ENCODE assay signal across 35 cellular contexts in the genomic region with DNA sequence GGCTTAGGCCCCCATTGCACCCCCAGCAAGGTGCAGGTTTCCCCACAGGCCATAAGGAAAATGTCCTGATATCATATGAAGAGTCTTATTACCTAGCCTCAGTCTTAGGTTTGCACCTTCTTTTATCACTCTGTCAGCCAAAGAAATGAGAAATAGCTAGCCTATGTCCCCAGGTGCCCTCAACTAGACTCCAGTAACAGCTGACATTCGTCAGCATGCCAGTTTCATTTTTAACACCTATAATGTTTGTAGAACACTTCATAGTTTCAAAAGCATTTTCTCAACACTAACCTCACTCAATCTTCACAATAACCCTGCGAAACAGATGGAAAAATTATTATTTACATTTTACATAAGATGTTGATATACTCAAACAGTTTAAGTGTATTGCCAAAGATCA. TPM values are rescaled to one million over a fixed set of nuclear protein-coding genes. Genes with fewer than 3 reads are reported as not detected.
"Had no signal": no experiment of that assay in that cellular context is flagged by ENCODE, and none has a peak within 500 bp of the region (broad histone marks: within the 10 kb centered on the region; RNA-seq: fewer than 3 reads in every experiment).

No MANE protein-coding gene starts in this region.

- H3K27ac ChIP-seq: left ventricle myocardium inferior, ovary, right atrium auricular region, right lobe of liver, tibial nerve had no signal

- H3K4me2 ChIP-seq: smooth muscle cell had no signal

- DNase-seq: hypothalamus; immature natural killer cell; kidney; left colon; left ventricle myocardium inferior; midbrain; mucosa of descending colon; naive thymus-derived CD4-positive, alpha-beta T cell; ovary; right lobe of liver; stimulated activated CD4-positive, alpha-beta T cell treated with anti-CD3 and anti-CD28 coated beads, Interleukin-1b, Interleukin-23, amount 100 ng/mL, for 48 hours; stimulated activated CD4-positive, alpha-beta T cell treated with anti-CD3 and anti-CD28 coated beads, Interleukin-2, amount 100 ng/mL, for 48 hours; stimulated activated CD4-positive, alpha-beta T cell treated with anti-CD3 and anti-CD28 coated beads, Interleukin-4, amount 100 ng/mL, for 4 hours; stimulated activated CD8-positive, alpha-beta memory T cell treated with anti-CD3 and anti-CD28 coated beads, Interleukin-4, amount 100 ng/mL, for 48 hours; stimulated activated naive CD4-positive, alpha-beta T cell treated with Interleukin-2 at 50 U/mL for 16 hours; stimulated activated naive CD8-positive, alpha-beta T cell treated with anti-CD3 and anti-CD28 coated beads, Interleukin-15, amount 100 ng/mL, for 72 hours; substantia nigra had no signal

- H3K27me3 ChIP-seq: ovary, right atrium auricular region, right lobe of liver, tibial nerve had no signal

- H3K36me3 ChIP-seq: left ventricle myocardium inferior, ovary, right atrium auricular region, right lobe of liver, tibial nerve had no signal

- H3K4me3 ChIP-seq: left ventricle myocardium inferior, mucosa of descending colon, ovary, right atrium auricular region, right lobe of liver, smooth muscle cell, tibial nerve had no signal

- H3K4me1 ChIP-seq: left ventricle myocardium inferior, right atrium auricular region, right lobe of liver, tibial nerve had no signal

- FAIRE-seq: islet of Langerhans, kidney, urothelium cell line had no signal

- ATAC-seq: left colon; mucosa of descending colon; naive thymus-derived CD4-positive, alpha-beta T cell; natural killer cell treated with Interleukin-12 subunit alpha and Interleukin-12 subunit beta and Interleukin-15 and Interleukin-18, amount 100 ng/mL, for 72 hours; right lobe of liver; stimulated activated memory B cell treated with anti-CD40 and anti-IgM and Interleukin-4, amounts not matched to agents 10 μg/mL and 1 μg/mL and 100 μg/mL, for 72 hours; stimulated activated naive CD8-positive, alpha-beta T cell treated with anti-CD3 and anti-CD28 coated beads, Interleukin-15, amount 100 ng/mL, for 72 hours had no signal

RNA-seq across cellular contexts. Expression of a gene that starts 24.0 kb away (rescaled TPM):
- total RNA-seq: kidney; left colon; left ventricle myocardium inferior; lower leg skin; lung microvascular endothelial cell; mesenteric fat pad; mucosa of descending colon; myocyte; naive thymus-derived CD4-positive, alpha-beta T cell; natural killer cell treated with Interleukin-12 subunit alpha and Interleukin-12 subunit beta and Interleukin-15 and Interleukin-18, amount 100 ng/mL, for 72 hours; omental fat pad; ovary; progenitor cell of endocrine pancreas; pulmonary artery endothelial cell; renal cortical epithelial cell; right atrium auricular region; right lobe of liver; skeletal muscle tissue; smooth muscle cell; temporal lobe; tibial nerve had no signal
- polyA plus RNA-seq: immature natural killer cell; naive thymus-derived CD4-positive, alpha-beta T cell; neural cell; ovary; smooth muscle cell had no signal

RNA-seq across cellular contexts. Expression of a gene that starts 40.4 kb away (rescaled TPM):
- total RNA-seq: kidney; left colon; left ventricle myocardium inferior; lower leg skin; lung microvascular endothelial cell; mesenteric fat pad; mucosa of descending colon; myocyte; natural killer cell treated with Interleukin-12 subunit alpha and Interleukin-12 subunit beta and Interleukin-15 and Interleukin-18, amount 100 ng/mL, for 72 hours; omental fat pad; ovary; progenitor cell of endocrine pancreas; pulmonary artery endothelial cell; renal cortical epithelial cell; right atrium auricular region; right lobe of liver; skeletal muscle tissue; smooth muscle cell; temporal lobe; tibial nerve had no signal
- polyA plus RNA-seq: immature natural killer cell; naive thymus-derived CD4-positive, alpha-beta T cell; neural cell; ovary; smooth muscle cell had no signal
